15 cellular contexts compared by ENCODE assay signal in genomic region chr3:124552224-124552623, GRCh38.
DNase-seq lines count a peak whose midpoint lies in the region; ATAC-seq, FAIRE-seq and TF ChIP-seq lines count a peak whose summit lies in the region.
"Had no signal": no experiment of that assay in that cellular context is flagged by ENCODE, and none has a peak within 500 bp of the region (broad histone marks: within the 10 kb centered on the region; RNA-seq: fewer than 3 reads in every experiment).

No MANE protein-coding gene starts in this region.

- POLR2A ChIA-PET in activated CD4-positive, alpha-beta T cell treated with anti-CD3 and anti-CD28 coated beads for 36 hours (lab: Charles Lee), result no interaction called here

- peaks cover 16% of the 10 kb centered on the region for H3K27me3 ChIP-seq in bronchial epithelial cell (ENCODE audit: control insufficient read depth, insufficient read depth, low read length)
- no peaks in the 10 kb centered on the region for H3K27me3 ChIP-seq in prostate gland (replicated peaks; ENCODE audit: insufficient read depth)

- no peak for FAIRE-seq in bronchial epithelial cell (lab: Jason Lieb, UNC)
- FAIRE-seq: frontal cortex had no signal

- H3K27me3 Mint-ChIP-seq in activated CD4-positive, alpha-beta T cell treated with anti-CD3 and anti-CD28 coated beads for 36 hours, result peaks cover 30% of the 10 kb centered on the region

- peak; percentile 10 for DNase-seq in NCI-H2227 (lab: John Stamatoyannopoulos, UW; ENCODE audit: unreplicated experiment)
- no peak for DNase-seq in NCI-H2227 treated with DMSO at 0.1 percent for 48 hours (lab: John Stamatoyannopoulos, UW)
- DNase-seq in NCI-H2081 treated with DMSO at 0.1 percent for 48 hours (lab: John Stamatoyannopoulos, UW), result peak; percentile 63
- DNase-seq in bronchial epithelial cell (ENCODE audit: low read depth), result peak; percentile 77
- peak; percentile 37 for DNase-seq in prostate gland (ENCODE audit: low spot score)
- no peak for DNase-seq in activated CD4-positive, alpha-beta T cell treated with anti-CD3 and anti-CD28 coated beads for 36 hours
- no peak for DNase-seq in CD1c-positive myeloid dendritic cell (ENCODE audit: extremely low spot score)
- no peak for DNase-seq in erythroblast (lab: John Stamatoyannopoulos, UW)
- DNase-seq: activated CD4-positive, alpha-beta T cell treated with anti-CD3 and anti-CD28 coated beads, Interleukin-2, amount 50 U/mL, for 48 hours; activated naive CD4-positive, alpha-beta T cell treated with Interleukin-2 at 50 U/mL for 16 hours; NCI-H226; stimulated activated CD4-positive, alpha-beta T cell treated with anti-CD3 and anti-CD28 coated beads, Interleukin-4, amount 100 ng/mL, for 24 hours had no signal

- no peak overlapping the region for H3K4me3 ChIP-seq in bronchial epithelial cell (ENCODE audit: low read depth, low read length)
- H3K4me3 ChIP-seq in prostate gland, result no peak overlapping the region

- H3K27ac ChIP-seq in prostate gland, result no peak overlapping the region
- H3K27ac ChIP-seq: parathyroid adenoma had no signal

- no peaks in the 10 kb centered on the region for H3K9me3 Mint-ChIP-seq in activated CD4-positive, alpha-beta T cell treated with anti-CD3 and anti-CD28 coated beads for 36 hours (ENCODE audit: low read depth)
- H3K9me3 Mint-ChIP-seq: dendritic cell treated with granulocyte-macrophage colony-stimulating factor and Interleukin-4, amounts not matched to agents 40 ng/mL and 50 ng/mL, for 4 days had no signal

- no peaks in the 10 kb centered on the region for H3K4me1 ChIP-seq in prostate gland (replicated peaks)

- no peak overlapping the region for H3K27ac Mint-ChIP-seq in activated CD4-positive, alpha-beta T cell treated with anti-CD3 and anti-CD28 coated beads for 36 hours
- H3K27ac Mint-ChIP-seq: dendritic cell treated with granulocyte-macrophage colony-stimulating factor and Interleukin-4, amounts not matched to agents 40 ng/mL and 50 ng/mL, for 4 days had no signal

- H3K4me1 Mint-ChIP-seq in activated CD4-positive, alpha-beta T cell treated with anti-CD3 and anti-CD28 coated beads for 36 hours, result no peaks in the 10 kb centered on the region

- CTCF ChIA-PET in activated CD4-positive, alpha-beta T cell treated with anti-CD3 and anti-CD28 coated beads for 36 hours (lab: Charles Lee), result interaction anchor here (0.6 to 3.3 kb wide), 3 partner anchors 8 to 558 kb away, joined by 6 to 17 read pairs (median 10); no protein-coding TSS in a partner anchor

- no peaks in the 10 kb centered on the region for H3K9me3 ChIP-seq in prostate gland

- TF ChIP-seq POLR2A in prostate gland (IDR thresholded peaks at IDR 0.05) (no peak), erythroblast (IDR thresholded peaks at IDR 0.05; ENCODE audit: low read length) (no peak)

- TF ChIP-seq CTCF in bronchial epithelial cell (IDR thresholded peaks at IDR 0.05; ENCODE audit: insufficient read depth, low read length, severe bottlenecking) (no peak), prostate gland (IDR thresholded peaks at IDR 0.05) (no peak)

- H3K36me3 ChIP-seq in bronchial epithelial cell (ENCODE audit: control insufficient read depth, insufficient read depth, low read length), result no peaks in the 10 kb centered on the region
- no peaks in the 10 kb centered on the region for H3K36me3 ChIP-seq in prostate gland

- intact Hi-C loops in prostate gland (cut with DNase I), result loop anchor here (10.0 kb wide), 1 partner anchor 267 kb away; no protein-coding TSS in a partner anchor
- intact Hi-C loops in activated CD4-positive, alpha-beta T cell treated with anti-CD3 and anti-CD28 coated beads for 36 hours (cut with DNase I, micrococcal nuclease), result loop anchor here (10.0 kb wide), 2 partner anchors 207 to 537 kb away; no protein-coding TSS in a partner anchor

- ATAC-seq in activated CD4-positive, alpha-beta T cell treated with anti-CD3 and anti-CD28 coated beads for 36 hours, result no peak

- 66% methylated on average over 5 of the region's 5 CpGs for WGBS in prostate gland

- no peaks in the 10 kb centered on the region for H3K36me3 Mint-ChIP-seq in activated CD4-positive, alpha-beta T cell treated with anti-CD3 and anti-CD28 coated beads for 36 hours (ENCODE audit: low read depth)

- no peak overlapping the region for H3K4me3 Mint-ChIP-seq in activated CD4-positive, alpha-beta T cell treated with anti-CD3 and anti-CD28 coated beads for 36 hours
- H3K4me3 Mint-ChIP-seq: dendritic cell treated with granulocyte-macrophage colony-stimulating factor and Interleukin-4, amounts not matched to agents 40 ng/mL and 50 ng/mL, for 4 days had no signal

Comparison
In these comparisons a context has a peak if more than half of its experiments do, and no peak if none do; other contexts are left out.
1. DNase-seq: peak in NCI-H2227 (single experiment), NCI-H2081 treated with DMSO at 0.1 percent for 48 hours (single experiment), bronchial epithelial cell (single experiment) and prostate gland (single experiment); none in NCI-H2227 treated with DMSO at 0.1 percent for 48 hours (single experiment), activated CD4-positive, alpha-beta T cell treated with anti-CD3 and anti-CD28 coated beads for 36 hours (single experiment), CD1c-positive myeloid dendritic cell (single experiment) and erythroblast (0 of 2).